Comparison of ENCODE assay signal across 30 cellular contexts in the genomic region with DNA sequence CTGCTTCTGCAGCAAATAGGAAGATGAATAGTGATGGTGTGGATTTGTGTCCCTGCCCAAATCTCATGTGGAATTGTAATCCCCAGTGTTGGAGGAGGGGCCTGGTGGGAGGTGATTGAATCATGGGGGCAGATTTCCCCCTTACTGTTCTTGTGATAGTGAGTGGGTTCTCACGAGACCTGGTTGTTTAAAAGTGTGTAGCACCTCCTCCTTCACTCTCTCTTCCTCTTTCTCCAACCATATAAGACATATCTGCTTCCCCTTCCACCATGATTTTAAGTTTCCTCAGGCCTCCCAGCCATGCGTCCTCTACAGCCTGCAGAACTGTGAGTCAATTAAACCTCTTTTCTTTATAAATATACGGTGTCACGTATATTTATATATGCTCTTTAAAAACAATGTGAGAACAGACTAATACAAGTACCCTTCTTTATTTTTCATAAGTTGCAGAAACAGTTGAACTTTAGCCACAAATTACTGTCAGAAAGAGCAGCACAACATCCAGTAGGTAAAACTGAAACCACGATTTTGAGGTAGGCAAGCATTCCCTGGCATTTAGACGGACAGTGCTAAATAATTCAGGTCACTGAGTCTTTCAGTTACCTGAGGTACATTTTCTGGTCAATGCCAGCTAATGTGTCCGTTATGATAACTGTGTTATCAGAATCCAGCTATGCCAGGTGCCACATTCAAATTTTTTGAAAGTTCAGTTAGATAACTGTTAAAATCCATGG.
"Had no signal": no experiment of that assay in that cellular context is flagged by ENCODE, and none has a peak within 500 bp of the region (broad histone marks: within the 10 kb centered on the region; RNA-seq: fewer than 3 reads in every experiment).

No MANE protein-coding gene starts in this region.

- H3K9me3 ChIP-seq: esophagus squamous epithelium, lower lobe of right lung, pancreas, prostate gland, thoracic aorta, uterus had no signal

- H3K27me3 ChIP-seq: esophagus squamous epithelium, heart right ventricle, left lung, pancreas, sigmoid colon, uterus had no signal

- H3K27ac ChIP-seq: epithelial cell of prostate, esophagus squamous epithelium, heart right ventricle, left lung, lower lobe of right lung, pancreas, prostate gland, sigmoid colon, thoracic aorta, uterus had no signal

- DNase-seq: activated CD4-positive, alpha-beta memory T cell treated with anti-CD3 and anti-CD28 coated beads for 36 hours; activated CD4-positive, alpha-beta T cell treated with anti-CD3 and anti-CD28 coated beads, Interleukin-2, amount 10 ng/mL, durations not matched to agents 24 days and 14 days; activated CD4-positive, CD25-positive, alpha-beta regulatory T cell treated with anti-CD3 and anti-CD28 coated beads, Interleukin-2, amount 50 U/mL, for 72 hours; activated CD8-positive, alpha-beta memory T cell treated with anti-CD3 and anti-CD28 coated beads, Interleukin-2, amount 50 U/mL, for 4 hours; activated gamma-delta T cell; activated naive CD4-positive, alpha-beta T cell treated with anti-CD3 and anti-CD28 coated beads, Interleukin-2, amount 10 ng/mL, durations not matched to agents 7 days and 5 days; activated naive CD8-positive, alpha-beta T cell treated with anti-CD3 and anti-CD28 coated beads, Interleukin-2, amount 10 ng/mL, durations not matched to agents 7 days and 5 days; activated T-cell treated with anti-CD3 and anti-CD28 coated beads, Interleukin-2, amount 50 U/mL, for 1 hour; dermis blood vessel endothelial cell; effector CD4-positive, alpha-beta T cell; esophagus squamous epithelium; heart right ventricle; kidney glomerular epithelial cell; left lung; lower lobe of right lung; mesenchymal stem cell; naive thymus-derived CD8-positive, alpha-beta T cell; nucleus accumbens; pancreas; retina; sigmoid colon; small intestine; stimulated activated CD4-positive, alpha-beta T cell treated with anti-CD3 and anti-CD28 coated beads, Interleukin-4, amount 100 ng/mL, for 24 hours; uterus had no signal

- H3K36me3 ChIP-seq: esophagus squamous epithelium, heart right ventricle, left lung, lower lobe of right lung, pancreas, prostate gland, sigmoid colon, thoracic aorta, uterus had no signal

- H3K4me1 ChIP-seq: esophagus squamous epithelium, heart right ventricle, left lung, lower lobe of right lung, pancreas, prostate gland, sigmoid colon, uterus had no signal

- FAIRE-seq: bronchial epithelial cell, colon, pancreas, small intestine had no signal

- H3K4me3 ChIP-seq: esophagus squamous epithelium, heart right ventricle, left lung, lower lobe of right lung, pancreas, prostate gland, sigmoid colon, thoracic aorta, uterus had no signal

- ATAC-seq: heart right ventricle; left lung; lower lobe of right lung; naive thymus-derived CD8-positive, alpha-beta T cell; pancreas; stimulated activated effector memory CD8-positive, alpha-beta T cell treated with anti-CD3 and anti-CD28 coated beads, Interleukin-12 subunit alpha, Interleukin-12 subunit beta, amount 100 ng/mL, for 72 hours had no signal
